ENCODE assay signal across 16 cellular contexts in genomic region chr17:61805399-61805798, GRCh38. TPM values are rescaled to one million over a fixed set of nuclear protein-coding genes. Genes with fewer than 3 reads are reported as not detected.
DNase-seq lines count a peak whose midpoint lies in the region; ATAC-seq and TF ChIP-seq lines count a peak whose summit lies in the region.
"Had no signal": no experiment of that assay in that cellular context is flagged by ENCODE, and none has a peak within 500 bp of the region (broad histone marks: within the 10 kb centered on the region; RNA-seq: fewer than 3 reads in every experiment).

No MANE protein-coding gene starts in this region.

- H3K9me3 ChIP-seq in HUES48 (ENCODE audit: control insufficient read depth, insufficient read depth, low read length) (no peaks in the 10 kb centered on the region), mammary epithelial cell (replicated peaks; ENCODE audit: insufficient read depth, low read length) (no peaks in the 10 kb centered on the region)

- ATAC-seq in GM21529 (IDR thresholded peaks at IDR 0.05; ENCODE audit: unreplicated experiment) (no peak), HG02981 (IDR thresholded peaks at IDR 0.05; ENCODE audit: unreplicated experiment) (no peak)
- ATAC-seq: left lobe of liver; naive thymus-derived CD8-positive, alpha-beta T cell; stimulated activated naive B cell treated with anti-CD40 and anti-IgM and Interleukin-4, amounts not matched to agents 10 μg/mL and 1 μg/mL and 100 μg/mL, for 72 hours had no signal

- no peaks in the 10 kb centered on the region for H3K79me2 ChIP-seq in mammary epithelial cell (ENCODE audit: insufficient read depth, low read length)

- in situ Hi-C loops in mammary epithelial cell (cut with MboI; ENCODE audit: low sequenced_read_pairs in 2 of 2), result no loop called here

- H3K36me3 ChIP-seq in HUES48 (ENCODE audit: control insufficient read depth, insufficient read depth, low read length), result peaks cover 34% of the 10 kb centered on the region
- no peaks in the 10 kb centered on the region for H3K36me3 ChIP-seq in mammary epithelial cell (ENCODE audit: insufficient read depth, low read length)

- CTCF ChIA-PET in mammary epithelial cell (lab: Charles Lee; ENCODE audit: low non-redundant PET), result interaction anchor here (0.6 kb wide), 1 partner anchor 1574 kb away, joined by 3 read pairs; no protein-coding TSS in a partner anchor

- H3K27me3 ChIP-seq in HUES48 (ENCODE audit: control insufficient read depth, insufficient read depth, low read length) (no peaks in the 10 kb centered on the region), mammary epithelial cell (ENCODE audit: insufficient read depth, low read length) (no peaks in the 10 kb centered on the region)

- peak overlapping the region; percentile 43 for H3K4me2 ChIP-seq in mammary epithelial cell (ENCODE audit: insufficient read depth, low read depth, low read length)

- peaks cover 13% of the 10 kb centered on the region; the same call in 1 of the 2 replicates for H3K4me1 ChIP-seq in HUES48 (ENCODE audit: control insufficient read depth, insufficient read depth, low read length)
- peaks cover 21% of the 10 kb centered on the region for H3K4me1 ChIP-seq in mammary epithelial cell (ENCODE audit: insufficient read depth, low read length)

- no peaks in the 10 kb centered on the region for H4K20me1 ChIP-seq in mammary epithelial cell (ENCODE audit: insufficient read depth, low read length)

- intact Hi-C loops in mammary epithelial cell (cut with micrococcal nuclease), result no loop called here

- peak; percentile 52 for DNase-seq in AG20443 (ENCODE audit: low spot score)
- peak; percentile 58 for DNase-seq in mammary epithelial cell
- peak; percentile 53 for DNase-seq in kidney tubule cell (ENCODE audit: low spot score)
- DNase-seq in D341Med (ENCODE audit: low spot score), result no peak
- no peak for DNase-seq in NCI-H1694 (lab: John Stamatoyannopoulos, UW)
- DNase-seq: activated CD4-positive, alpha-beta T cell treated with anti-CD3 and anti-CD28 coated beads, Interleukin-2, amount 50 U/mL, for 4 hours; endodermal cell; GDM1; naive thymus-derived CD8-positive, alpha-beta T cell; NCI-H1092 treated with DMSO at 0.1 percent for 48 hours; stimulated activated CD4-positive, alpha-beta T cell treated with anti-CD3 and anti-CD28 coated beads, Interleukin-4, amount 100 ng/mL, for 4 hours; stimulated activated naive B cell treated with anti-CD40 and anti-IgM and Interleukin-4, amounts not matched to agents 10 μg/mL and 1 μg/mL and 100 μg/mL, for 72 hours had no signal

- no TSS peak for BruUV-seq in mammary epithelial cell (replicated peaks; lab: Mats Ljungman, UMichigan)

- dilution Hi-C loops in mammary epithelial cell (cut with HindIII; ENCODE audit: low sequenced_read_pairs), result no loop called here

- 14% methylated on average over 1 of the region's 1 CpG for WGBS in mammary epithelial cell (ENCODE audit: low coverage, missing lambda C conversion rate)

- no peak overlapping the region for H2AFZ ChIP-seq in mammary epithelial cell (ENCODE audit: low read depth, low read length)

- no peak overlapping the region for H3K4me3 ChIP-seq in HUES48 (ENCODE audit: low read depth, low read length)
- H3K4me3 ChIP-seq in mammary epithelial cell (replicated peaks in 1 of 3; ENCODE audit: insufficient read depth in 1 of 3, low read depth in 2 of 3, low read length in 3 of 3), result no peak overlapping the region

- TF ChIP-seq CTCF in mammary epithelial cell (conservative IDR thresholded peaks at IDR 0.05 in 1 of 2, IDR thresholded peaks at IDR 0.05 in 1 of 2; ENCODE audit: extremely low read depth in 1 of 2, insufficient read depth in 1 of 2, low read depth in 1 of 2, low read length in 2 of 2), result no peak

- H3K27ac ChIP-seq in HUES48 (ENCODE audit: low read depth, low read length), result peak overlapping the region; percentile 51
- H3K27ac ChIP-seq in mammary epithelial cell (ENCODE audit: insufficient read depth, low read depth, low read length), result peak overlapping the region; percentile 12

- H3K9ac ChIP-seq in HUES48 (ENCODE audit: low read depth, low read length), result no peak overlapping the region
- no peak overlapping the region for H3K9ac ChIP-seq in mammary epithelial cell (ENCODE audit: insufficient read depth, low read length)

RNA-seq across cellular contexts. Expression of gene BRIP1, which starts 57.9 kb away (rescaled TPM):
- total RNA-seq in mammary epithelial cell, result 10 to 100 TPM; 10.2 to 13.2 TPM
- 4.9 TPM for polyA plus RNA-seq in mammary epithelial cell
- 8.3 TPM for polyA minus RNA-seq in mammary epithelial cell

Comparison
In these comparisons a context has a peak if more than half of its experiments do, and no peak if none do; other contexts are left out.
1. DNase-seq: peak in AG20443 (single experiment), mammary epithelial cell (single experiment) and kidney tubule cell (single experiment); none in D341Med (single experiment) and NCI-H1694 (single experiment).